ENCODE assay signal across 15 cellular contexts in genomic region chr11:61919841-61920631, GRCh38. TPM values are rescaled to one million over a fixed set of nuclear protein-coding genes. Genes with fewer than 3 reads are reported as not detected.
A peak's percentile ranks its signal among the peaks of the same experiment; 100 is the strongest.
DNase-seq lines count a peak whose midpoint lies in the region; ATAC-seq and TF ChIP-seq lines count a peak whose summit lies in the region.
"Had no signal": no experiment of that assay in that cellular context is flagged by ENCODE, and none has a peak within 500 bp of the region (broad histone marks: within the 10 kb centered on the region; RNA-seq: fewer than 3 reads in every experiment).

No MANE protein-coding gene starts in this region.

- H3K36me3 ChIP-seq in uterus: no peaks in the 10 kb centered on the region
- H3K36me3 ChIP-seq: thoracic aorta had no signal

- peak; percentile 54 for DNase-seq in natural killer cell treated with Interleukin-12 subunit alpha and Interleukin-12 subunit beta and Interleukin-15 and Interleukin-18, amount 100 ng/mL, for 72 hours (ENCODE audit: low spot score)
- no peak for DNase-seq in natural killer cell
- DNase-seq in coronary artery (ENCODE audit: low spot score): peak; percentile 71
- DNase-seq in uterus: no peak
- no peak for DNase-seq in epidermal melanocyte (ENCODE audit: insufficient read length, low spot score)
- no peak for DNase-seq in foreskin keratinocyte
- DNase-seq: activated CD4-positive, alpha-beta T cell treated with anti-CD3 and anti-CD28 coated beads, Interleukin-2, amount 50 U/mL, for 4 hours; NCI-H1092 treated with DMSO at 0.1 percent for 48 hours; NCI-H748 treated with DMSO at 0.1 percent for 48 hours; SW 1271 had no signal

- peak in 1 of 2 donors; percentile 16 for ATAC-seq in natural killer cell treated with Interleukin-12 subunit alpha and Interleukin-12 subunit beta and Interleukin-15 and Interleukin-18, amount 100 ng/mL, for 72 hours
- ATAC-seq in natural killer cell (no peak), foreskin keratinocyte (no peak), GM21723 (IDR thresholded peaks at IDR 0.05; ENCODE audit: unreplicated experiment) (no peak)

- no peak overlapping the region for H3K4me3 Mint-ChIP-seq in natural killer cell treated with Interleukin-12 subunit alpha and Interleukin-12 subunit beta and Interleukin-15 and Interleukin-18, amount 100 ng/mL, for 72 hours
- H3K4me3 Mint-ChIP-seq in natural killer cell (no peak overlapping the region), nephron (peak overlapping the region; percentile 61 to 93 (median 65))
- H3K4me3 Mint-ChIP-seq: activated naive CD4-positive, alpha-beta T cell treated with anti-CD3 and anti-CD28 coated beads, Interleukin-2, amount 50 U/mL, for 24 hours had no signal

- H3K9me3 Mint-ChIP-seq in natural killer cell treated with Interleukin-12 subunit alpha and Interleukin-12 subunit beta and Interleukin-15 and Interleukin-18, amount 100 ng/mL, for 72 hours: no peaks in the 10 kb centered on the region
- H3K9me3 Mint-ChIP-seq in natural killer cell (no peaks in the 10 kb centered on the region), nephron (no peaks in the 10 kb centered on the region)
- H3K9me3 Mint-ChIP-seq: activated naive CD4-positive, alpha-beta T cell treated with anti-CD3 and anti-CD28 coated beads, Interleukin-2, amount 50 U/mL, for 24 hours had no signal

- H3K36me3 Mint-ChIP-seq in natural killer cell treated with Interleukin-12 subunit alpha and Interleukin-12 subunit beta and Interleukin-15 and Interleukin-18, amount 100 ng/mL, for 72 hours: no peaks in the 10 kb centered on the region
- H3K36me3 Mint-ChIP-seq in natural killer cell: no peaks in the 10 kb centered on the region
- H3K36me3 Mint-ChIP-seq in nephron (ENCODE audit: low read depth): no peaks in the 10 kb centered on the region
- H3K36me3 Mint-ChIP-seq: activated naive CD4-positive, alpha-beta T cell treated with anti-CD3 and anti-CD28 coated beads, Interleukin-2, amount 50 U/mL, for 24 hours had no signal

- intact Hi-C loops in natural killer cell (cut with micrococcal nuclease) (no loop called here), uterus (cut with DNase I; ENCODE audit: low total_unique reads) (no loop called here)

- H3K27me3 ChIP-seq in uterus (no peaks in the 10 kb centered on the region), foreskin keratinocyte (peaks cover 89% of the 10 kb centered on the region)

- H3K4me1 Mint-ChIP-seq in natural killer cell treated with Interleukin-12 subunit alpha and Interleukin-12 subunit beta and Interleukin-15 and Interleukin-18, amount 100 ng/mL, for 72 hours (ENCODE audit: low read depth in 2 of 2): peaks cover 0 to 10% of the 10 kb centered on the region in 2 donors
- H3K4me1 Mint-ChIP-seq in natural killer cell (peaks cover 5 to 9% of the 10 kb centered on the region in 2 donors), nephron (peaks cover 70% of the 10 kb centered on the region)

- H3K4me3 ChIP-seq in coronary artery (no peak overlapping the region), uterus (no peak overlapping the region)
- H3K4me3 ChIP-seq: lung, thoracic aorta had no signal

- H3K4me1 ChIP-seq in uterus: peaks cover 13 to 28% of the 10 kb centered on the region in 2 donors
- no peaks in the 10 kb centered on the region for H3K4me1 ChIP-seq in foreskin keratinocyte

- no peak for TF ChIP-seq POLR2A in uterus (IDR thresholded peaks at IDR 0.05)

- H3K27me3 Mint-ChIP-seq in natural killer cell treated with Interleukin-12 subunit alpha and Interleukin-12 subunit beta and Interleukin-15 and Interleukin-18, amount 100 ng/mL, for 72 hours: peaks cover 29 to 39% of the 10 kb centered on the region in 2 donors
- H3K27me3 Mint-ChIP-seq in natural killer cell (ENCODE audit: low read depth in 2 of 2) (peaks cover 46 to 49% of the 10 kb centered on the region in 2 donors), nephron (ENCODE audit: low read depth) (peaks cover 11% of the 10 kb centered on the region)

- H3K27ac Mint-ChIP-seq in natural killer cell treated with Interleukin-12 subunit alpha and Interleukin-12 subunit beta and Interleukin-15 and Interleukin-18, amount 100 ng/mL, for 72 hours: no peak overlapping the region
- H3K27ac Mint-ChIP-seq in natural killer cell: no peak overlapping the region
- peak overlapping the region; percentile 81 to 98 (median 92) for H3K27ac Mint-ChIP-seq in nephron
- H3K27ac Mint-ChIP-seq: activated naive CD4-positive, alpha-beta T cell treated with anti-CD3 and anti-CD28 coated beads, Interleukin-2, amount 50 U/mL, for 24 hours had no signal

- H3K27ac ChIP-seq in coronary artery (peak overlapping the region in 1 of 2 donors; percentile 91), uterus (peak overlapping the region; percentile 90 to 94), foreskin keratinocyte (no peak overlapping the region)
- H3K27ac ChIP-seq: thoracic aorta had no signal

- TF ChIP-seq CTCF in natural killer cell (IDR thresholded peaks at IDR 0.05) (no peak), coronary artery (IDR thresholded peaks at IDR 0.05) (no peak), nephron (IDR thresholded peaks at IDR 0.05; ENCODE audit: unreplicated experiment in 3 of 3) (no peak), uterus (IDR thresholded peaks at IDR 0.05) (no peak), foreskin keratinocyte (conservative IDR thresholded peaks at IDR 0.05) (no peak)

- H3K9me3 ChIP-seq in uterus: no peaks in the 10 kb centered on the region
- H3K9me3 ChIP-seq: thoracic aorta had no signal

RNA-seq across cellular contexts. Expression of gene RAB3IL1, which starts 2.7 kb away (rescaled TPM):
- not detected for total RNA-seq in natural killer cell treated with Interleukin-12 subunit alpha and Interleukin-12 subunit beta and Interleukin-15 and Interleukin-18, amount 100 ng/mL, for 72 hours
- total RNA-seq in natural killer cell (not detected), uterus (10 to 100 TPM; 12.6 to 60.3 (median 26.8) TPM), foreskin keratinocyte (0.31 and 0.35 TPM in 2 replicates)
- 0.52 and 0.55 TPM in 2 replicates for polyA plus RNA-seq in foreskin keratinocyte

RNA-seq across cellular contexts. Expression of gene FADS3, which starts 28.7 kb away (rescaled TPM):
- total RNA-seq in natural killer cell treated with Interleukin-12 subunit alpha and Interleukin-12 subunit beta and Interleukin-15 and Interleukin-18, amount 100 ng/mL, for 72 hours: 10 to 100 TPM; 13.2 to 14.0 TPM
- 10 to 100 TPM; 10.8 to 17.8 (median 11.5) TPM for total RNA-seq in natural killer cell
- 10 to 100 TPM; 18.2 to 74.6 (median 32.0) TPM for total RNA-seq in uterus
- 7.1 and 7.9 TPM in 2 replicates for total RNA-seq in foreskin keratinocyte
- polyA plus RNA-seq in foreskin keratinocyte: 8.0 and 8.8 TPM in 2 replicates

RNA-seq across cellular contexts. Expression of gene BEST1, which starts 30.1 kb away (rescaled TPM):
- total RNA-seq in natural killer cell treated with Interleukin-12 subunit alpha and Interleukin-12 subunit beta and Interleukin-15 and Interleukin-18, amount 100 ng/mL, for 72 hours: 1 to 10 TPM; 1.0 to 1.9 TPM
- 1 to 10 TPM in 2 of 3 donors, under 1 TPM in 1; 0.32 to 2.0 (median 1.4) TPM for total RNA-seq in natural killer cell
- total RNA-seq in uterus: 10 to 100 TPM in 1 of 4 donors, 1 to 10 TPM in 3; 3.3 to 11.1 (median 3.9) TPM
- total RNA-seq in foreskin keratinocyte: 0.07 and 0.10 TPM in 2 replicates
- polyA plus RNA-seq in foreskin keratinocyte: 0.25 TPM in 2 replicates

RNA-seq across cellular contexts. Expression of gene FTH1, which starts 47.4 kb away (rescaled TPM):
- over 10,000 TPM in 1 of 2 donors, 1,000 to 10,000 TPM in 1; 5,097 to 40,662 TPM for total RNA-seq in natural killer cell treated with Interleukin-12 subunit alpha and Interleukin-12 subunit beta and Interleukin-15 and Interleukin-18, amount 100 ng/mL, for 72 hours
- total RNA-seq in natural killer cell: 1,000 to 10,000 TPM; 1,067 to 1,951 (median 1,796) TPM
- 1,000 to 10,000 TPM in 3 of 4 donors, 100 to 1,000 TPM in 1; 402 to 1,927 (median 1,615) TPM for total RNA-seq in uterus
- total RNA-seq in foreskin keratinocyte: 845 and 1,177 TPM in 2 replicates
- 2,804 and 3,960 TPM in 2 replicates for polyA plus RNA-seq in foreskin keratinocyte

Comparison
In these comparisons a context has a peak if more than half of its experiments do, and no peak if none do; other contexts are left out.
1. DNase-seq: peak in natural killer cell treated with Interleukin-12 subunit alpha and Interleukin-12 subunit beta and Interleukin-15 and Interleukin-18, amount 100 ng/mL, for 72 hours (single experiment) and coronary artery (single experiment); none in natural killer cell (single experiment), uterus (0 of 2), epidermal melanocyte (single experiment) and foreskin keratinocyte (0 of 2).
2. H3K27ac Mint-ChIP-seq: peak in nephron (3 of 3); none in natural killer cell treated with Interleukin-12 subunit alpha and Interleukin-12 subunit beta and Interleukin-15 and Interleukin-18, amount 100 ng/mL, for 72 hours (0 of 2) and natural killer cell (0 of 2).
3. H3K4me3 Mint-ChIP-seq: peak in nephron (3 of 3); none in natural killer cell treated with Interleukin-12 subunit alpha and Interleukin-12 subunit beta and Interleukin-15 and Interleukin-18, amount 100 ng/mL, for 72 hours (single experiment) and natural killer cell (single experiment).
4. RNA of gene RAB3IL1, which starts 2.7 kb away (total RNA-seq): 12.6 to 60.3 TPM in uterus; 0.31 to 0.35 TPM in foreskin keratinocyte, not detected in natural killer cell treated with Interleukin-12 subunit alpha and Interleukin-12 subunit beta and Interleukin-15 and Interleukin-18, amount 100 ng/mL, for 72 hours and not detected in natural killer cell; every median in the first group is over 10 times any median in the second.